ENCODE assay signal across 8 cellular contexts in genomic region chr3:42117175-42118008, GRCh38. TPM values are rescaled to one million over a fixed set of nuclear protein-coding genes. Genes with fewer than 3 reads are reported as not detected.
DNase-seq lines count a peak whose midpoint lies in the region; ATAC-seq, FAIRE-seq and TF ChIP-seq lines count a peak whose summit lies in the region.

No MANE protein-coding gene starts in this region.

- intact Hi-C loops in A673 (cut with micrococcal nuclease; ENCODE audit: unreplicated experiment) (loop anchor here (2.0 to 10.0 kb wide), 2 partner anchors 73 to 327 kb away; no protein-coding TSS in a partner anchor), ascending aorta (cut with DNase I) (loop anchor here (1.0 to 10.0 kb wide), 3 partner anchors 74 to 1803 kb away; no protein-coding TSS in a partner anchor)

- H3K27me3 ChIP-seq in A673 (replicated peaks; ENCODE audit: insufficient read depth, low read depth, low read length, poor library complexity): no peaks in the 10 kb centered on the region
- no peaks in the 10 kb centered on the region for H3K27me3 ChIP-seq in ascending aorta

- H3K4me1 ChIP-seq in A673 (ENCODE audit: insufficient read depth, low read length, poor library complexity, severe bottlenecking) (peaks cover 2% of the 10 kb centered on the region), ascending aorta (peaks cover 0 to 26% of the 10 kb centered on the region in 2 donors)

- no peak for TF ChIP-seq POLR2A in H54 (IDR thresholded peaks at IDR 0.05; ENCODE audit: low read depth, low read length)

- H3K36me3 ChIP-seq in A673 (ENCODE audit: insufficient read depth, low read length, poor library complexity, severe bottlenecking): no peaks in the 10 kb centered on the region
- no peaks in the 10 kb centered on the region for H3K36me3 ChIP-seq in ascending aorta

- no peak overlapping the region for H3K27ac ChIP-seq in A673 (ENCODE audit: low read depth, low read length, poor library complexity, severe bottlenecking)
- peak overlapping the region; percentile 6 to 23 for H3K27ac ChIP-seq in ascending aorta

- TF ChIP-seq CTCF in A673 (conservative IDR thresholded peaks at IDR 0.05; ENCODE audit: low read depth, low read length): peak; percentile 60
- peak in 2 of 3 experiments; percentile 45 to 46 for TF ChIP-seq CTCF in ascending aorta (IDR thresholded peaks at IDR 0.05)

- no peak overlapping the region for H3K4me3 ChIP-seq in A673 (ENCODE audit: low read depth, low read length, poor library complexity, severe bottlenecking)
- H3K4me3 ChIP-seq in ascending aorta: peak overlapping the region in 1 of 2 donors; percentile 18

- FAIRE-seq in H54 (lab: Jason Lieb, UNC): peak; percentile 27

- BruUV-seq in A673 (replicated peaks; lab: Mats Ljungman, UMichigan): no TSS peak

- POLR2A ChIA-PET in A673 (lab: Charles Lee; ENCODE audit: low non-redundant PET): no interaction called here

- H3K9me3 ChIP-seq in A673 (ENCODE audit: low read depth, low read length, poor library complexity, severe bottlenecking) (no peaks in the 10 kb centered on the region), ascending aorta (no peaks in the 10 kb centered on the region)

- CTCF ChIA-PET in A673 (lab: Charles Lee): interaction anchor here (0.5 to 1.4 kb wide), 5 partner anchors 73 to 1502 kb away, joined by 3 to 21 read pairs (median 4); partner anchors contain the start of gene ULK4

- peak; percentile 40 for DNase-seq in A673 (ENCODE audit: low spot score)
- peak; percentile 45 for DNase-seq in H54 (ENCODE audit: insufficient read length, low spot score)
- peak in 1 of 2 donors; percentile 71 for DNase-seq in ascending aorta (ENCODE audit: low spot score in 2 of 2)
- peak; percentile 71 for DNase-seq in iPS-NIHi7 (ENCODE audit: extremely low spot score)
- peak; percentile 56 for DNase-seq in stromal cell of bone marrow (ENCODE audit: low read depth)
- DNase-seq in T-helper 9 cell: no peak
- DNase-seq in stimulated activated CD8-positive, alpha-beta memory T cell treated with anti-CD3 and anti-CD28 coated beads, Interleukin-4, amount 100 ng/mL, for 48 hours: no peak

- ATAC-seq in HG02981 (IDR thresholded peaks at IDR 0.05; ENCODE audit: unreplicated experiment): no peak

RNA-seq across cellular contexts. Expression of gene TRAK1, which starts 26.2 kb away (rescaled TPM):
- total RNA-seq in A673 (2021) (16.3 and 21.1 TPM in 2 replicates), ascending aorta (37.5 TPM)

Comparison
In these comparisons a context has a peak if more than half of its experiments do, and no peak if none do; other contexts are left out.
1. DNase-seq: peak in A673 (single experiment), H54 (single experiment), iPS-NIHi7 (single experiment) and stromal cell of bone marrow (single experiment); none in T-helper 9 cell (single experiment) and stimulated activated CD8-positive, alpha-beta memory T cell treated with anti-CD3 and anti-CD28 coated beads, Interleukin-4, amount 100 ng/mL, for 48 hours (single experiment).